In the genomic region with DNA sequence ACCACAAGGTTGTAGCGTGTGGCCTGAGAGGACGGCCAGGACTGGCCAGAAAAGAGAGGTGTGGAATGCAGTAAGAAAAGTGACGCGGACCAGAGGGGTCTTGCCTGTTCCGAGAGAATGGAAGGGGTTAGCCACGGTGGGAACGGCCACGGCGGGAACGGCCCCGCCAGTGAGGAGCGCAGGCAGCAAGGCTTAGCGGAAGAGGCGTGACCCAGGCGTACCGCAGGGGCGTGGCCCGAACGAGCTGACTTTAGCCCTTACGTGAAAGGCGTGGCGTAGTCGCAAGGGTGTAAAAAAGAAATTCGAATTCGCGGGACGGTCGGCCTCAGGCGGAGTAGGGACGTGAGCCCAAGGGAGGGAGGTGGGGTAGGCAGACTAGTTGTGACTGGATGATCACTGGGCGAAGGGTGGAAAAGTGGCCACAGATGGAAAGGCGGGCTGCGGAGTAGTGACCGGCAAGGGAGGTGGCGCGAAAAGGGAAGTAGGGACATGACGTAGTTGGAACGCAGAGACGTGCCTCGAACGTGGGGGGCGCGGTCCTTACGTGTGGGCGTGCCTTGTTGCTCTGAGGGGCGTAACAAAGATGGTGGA, we compare ENCODE assay signal across 8 cellular contexts. TPM values are rescaled to one million over a fixed set of nuclear protein-coding genes. Genes with fewer than 3 reads are reported as not detected.
A peak's percentile ranks its signal among the peaks of the same experiment; 100 is the strongest.
DNase-seq lines count a peak whose midpoint lies in the region; ATAC-seq and TF ChIP-seq lines count a peak whose summit lies in the region.

No MANE protein-coding gene starts in this region.

- H3K4me1 ChIP-seq in ascending aorta (peaks cover 0 to 8% of the 10 kb centered on the region in 2 donors), rectal smooth muscle tissue (ENCODE audit: control insufficient read depth, insufficient read depth, low read length) (peaks cover 13% of the 10 kb centered on the region), aorta (ENCODE audit: control insufficient read depth in 1 of 2, insufficient read depth in 2 of 2, low read length in 2 of 2) (peaks cover 0 to 2% of the 10 kb centered on the region in 2 donors)

- DNase-seq in NCI-H1694 (lab: John Stamatoyannopoulos, UW) (peak; percentile 42), T-helper 1 cell (peak; percentile 64 to 96 (median 78)), ascending aorta (ENCODE audit: low spot score in 2 of 2) (peak; percentile 65 to 95), hepatic stellate cell (ENCODE audit: low spot score) (peak; percentile 79), aorta (peak; percentile 95 to 96)

- H3K27me3 ChIP-seq in ascending aorta = no peaks in the 10 kb centered on the region
- H3K27me3 ChIP-seq in rectal smooth muscle tissue (ENCODE audit: control insufficient read depth, insufficient read depth, low read length) = no peaks in the 10 kb centered on the region
- H3K27me3 ChIP-seq in aorta (ENCODE audit: control insufficient read depth in 1 of 2, insufficient read depth in 2 of 2, low read length in 1 of 2) = no peaks in the 10 kb centered on the region

- intact Hi-C loops in ascending aorta (cut with DNase I) (loop anchor here (1.0 to 10.0 kb wide), 10 partner anchors 63 to 1776 kb away; partner anchors contain the start of genes AP1S2, CA5B, PIGA and PIR), aorta (cut with DNase I) (loop anchor here in 1 of 2 donors (2.0 to 10.0 kb wide), 4 partner anchors 117 to 1040 kb away; partner anchors contain the start of genes AP1S2, CTPS2, PIR and SYAP1)

- H3K9me3 ChIP-seq in ascending aorta (no peaks in the 10 kb centered on the region), aorta (ENCODE audit: control insufficient read depth, low read length) (no peaks in the 10 kb centered on the region)

- H3K4me3 ChIP-seq in ascending aorta (peak overlapping the region; percentile 80 to 87), rectal smooth muscle tissue (ENCODE audit: low read length) (peak overlapping the region; percentile 79), aorta (ENCODE audit: low read length in 2 of 2) (peak overlapping the region; percentile 16 to 62)

- H3K36me3 ChIP-seq in ascending aorta = no peaks in the 10 kb centered on the region
- H3K36me3 ChIP-seq in rectal smooth muscle tissue (ENCODE audit: control insufficient read depth, insufficient read depth, low read length) = no peaks in the 10 kb centered on the region
- no peaks in the 10 kb centered on the region for H3K36me3 ChIP-seq in aorta (ENCODE audit: control insufficient read depth in 1 of 2, insufficient read depth in 2 of 2, low read length in 1 of 2)

- TF ChIP-seq CTCF in ascending aorta (IDR thresholded peaks at IDR 0.05) = no peak

- ATAC-seq in GM18499 (IDR thresholded peaks at IDR 0.05; ENCODE audit: insufficient read depth, unreplicated experiment) = peak; percentile 67
- ATAC-seq in HG02885 (IDR thresholded peaks at IDR 0.05; ENCODE audit: poor library complexity, unreplicated experiment) = peak; percentile 80
- peak; percentile 99 for ATAC-seq in aorta (ENCODE audit: low FRiP score)

- 0 to 1% methylated on average over 46 of the region's 46 CpGs for WGBS in aorta, 2 donors

- peak overlapping the region; percentile 97 to 99 for H3K27ac ChIP-seq in ascending aorta
- H3K27ac ChIP-seq in rectal smooth muscle tissue (ENCODE audit: low read depth, low read length) = peak overlapping the region; percentile 97
- H3K27ac ChIP-seq in aorta (ENCODE audit: low read depth in 1 of 2, low read length in 2 of 2) = peak overlapping the region; percentile 73 to 85

- peak overlapping the region; percentile 82 for H3K9ac ChIP-seq in rectal smooth muscle tissue (ENCODE audit: low read length)

RNA-seq across cellular contexts. Expression of gene CLTRN, which starts 10.4 kb away (rescaled TPM):
- total RNA-seq in ascending aorta (not detected), aorta (not detected)
- polyA plus RNA-seq in aorta = not detected

Comparison
In these comparisons a context has a peak if more than half of its experiments do, and no peak if none do; other contexts are left out.
1. Peak in every context shown above with its lines: DNase-seq, ATAC-seq, H3K4me3 ChIP-seq and H3K27ac ChIP-seq.
2. DNase-seq: peak in every context shown above with its lines; median percentile 96 in aorta; 80 in ascending aorta; 79 in hepatic stellate cell; 78 in T-helper 1 cell; 42 in NCI-H1694.